28 cellular contexts compared by ENCODE assay signal in genomic region chr5:128553747-128554146, GRCh38.
"Had no signal": no experiment of that assay in that cellular context is flagged by ENCODE, and none has a peak within 500 bp of the region (broad histone marks: within the 10 kb centered on the region; RNA-seq: fewer than 3 reads in every experiment).

No MANE protein-coding gene starts in this region.

- H3K27me3 ChIP-seq: suprapubic skin, testis, thyroid gland, tibial artery, tibial nerve, transverse colon, upper lobe of left lung, upper lobe of right lung, uterus, vagina had no signal

- H3K4me1 ChIP-seq: stomach, suprapubic skin, testis, thyroid gland, tibial artery, tibial nerve, transverse colon, upper lobe of left lung, upper lobe of right lung, uterus, vagina had no signal

- H3K36me3 ChIP-seq: stomach, suprapubic skin, thoracic aorta, thyroid gland, tibial artery, tibial nerve, transverse colon, upper lobe of left lung, upper lobe of right lung, uterus, vagina had no signal

- H3K36me3 Mint-ChIP-seq: stimulated activated effector memory CD8-positive, alpha-beta T cell treated with anti-CD3 and anti-CD28 coated beads, Interleukin-12 subunit alpha, Interleukin-12 subunit beta, amount 100 ng/mL, for 72 hours; stimulated activated memory B cell treated with anti-CD40 and anti-IgM and Interleukin-4, amounts not matched to agents 10 μg/mL and 1 μg/mL and 100 μg/mL, for 72 hours; stimulated activated naive B cell treated with anti-CD40 and anti-IgM and Interleukin-4, amounts not matched to agents 10 μg/mL and 1 μg/mL and 100 μg/mL, for 72 hours; type B pancreatic cell had no signal

- H3K4me3 ChIP-seq: stomach, suprapubic skin, testis, thoracic aorta, thyroid gland, tibial artery, tibial nerve, transverse colon, upper lobe of left lung, upper lobe of right lung, uterus, vagina had no signal

- DNase-seq: stimulated activated CD4-positive, alpha-beta T cell treated with anti-CD3 and anti-CD28 coated beads, Interleukin-2, amount 100 ng/mL, for 48 hours; stimulated activated CD4-positive, alpha-beta T cell treated with anti-CD3 and anti-CD28 coated beads, Interleukin-4, amount 100 ng/mL, for 1 hour; stimulated activated CD4-positive, alpha-beta T cell treated with anti-CD3 and anti-CD28 coated beads, Interleukin-4, amount 100 ng/mL, for 24 hours; stimulated activated CD4-positive, alpha-beta T cell treated with anti-CD3 and anti-CD28 coated beads, Interleukin-4, amount 100 ng/mL, for 4 hours; stimulated activated CD8-positive, alpha-beta memory T cell treated with anti-CD3 and anti-CD28 coated beads, Interleukin-4, amount 100 ng/mL, for 48 hours; stimulated activated naive B cell treated with anti-CD40 and anti-IgM and Interleukin-4, amounts not matched to agents 10 μg/mL and 1 μg/mL and 100 μg/mL, for 72 hours; stimulated activated naive CD4-positive, alpha-beta T cell; stimulated activated naive CD4-positive, alpha-beta T cell treated with Interleukin-2 at 50 U/mL for 16 hours; stimulated activated naive CD8-positive, alpha-beta T cell treated with anti-CD3 and anti-CD28 coated beads, Interleukin-15, amount 100 ng/mL, for 72 hours; stimulated activated naive CD8-positive, alpha-beta T cell treated with anti-CD3 and anti-CD28 coated beads, Interleukin-15, Interleukin-2, amounts not matched to agents 100 U/mL and 50 U/mL, for 24 hours; stomach; substantia nigra; testis; thyroid gland; tibial artery; transverse colon; trophoblast cell; upper lobe of left lung; upper lobe of right lung; uterus had no signal

- H3K4me3 Mint-ChIP-seq: stimulated activated effector memory CD8-positive, alpha-beta T cell treated with anti-CD3 and anti-CD28 coated beads, Interleukin-12 subunit alpha, Interleukin-12 subunit beta, amount 100 ng/mL, for 72 hours; stimulated activated memory B cell treated with anti-CD40 and anti-IgM and Interleukin-4, amounts not matched to agents 10 μg/mL and 1 μg/mL and 100 μg/mL, for 72 hours; stimulated activated naive B cell treated with anti-CD40 and anti-IgM and Interleukin-4, amounts not matched to agents 10 μg/mL and 1 μg/mL and 100 μg/mL, for 72 hours; stimulated activated naive CD8-positive, alpha-beta T cell treated with anti-CD3 and anti-CD28 coated beads, Interleukin-15, amount 100 ng/mL, for 72 hours; stimulated activated naive CD8-positive, alpha-beta T cell treated with anti-CD3 and anti-CD28 coated beads, Interleukin-15, Interleukin-2, amounts not matched to agents 100 ng/mL and 50 ng/mL, for 24 hours; type B pancreatic cell had no signal

- H3K27ac Mint-ChIP-seq: stimulated activated effector memory CD8-positive, alpha-beta T cell treated with anti-CD3 and anti-CD28 coated beads, Interleukin-12 subunit alpha, Interleukin-12 subunit beta, amount 100 ng/mL, for 72 hours; stimulated activated memory B cell treated with anti-CD40 and anti-IgM and Interleukin-4, amounts not matched to agents 10 μg/mL and 1 μg/mL and 100 μg/mL, for 72 hours; stimulated activated naive B cell treated with anti-CD40 and anti-IgM and Interleukin-4, amounts not matched to agents 10 μg/mL and 1 μg/mL and 100 μg/mL, for 72 hours; stimulated activated naive CD8-positive, alpha-beta T cell treated with anti-CD3 and anti-CD28 coated beads, Interleukin-15, amount 100 ng/mL, for 72 hours; stimulated activated naive CD8-positive, alpha-beta T cell treated with anti-CD3 and anti-CD28 coated beads, Interleukin-15, Interleukin-2, amounts not matched to agents 100 ng/mL and 50 ng/mL, for 24 hours; type B pancreatic cell had no signal

- H3K9me3 ChIP-seq: testis, thyroid gland, uterus had no signal

- H3K4me1 Mint-ChIP-seq: stimulated activated effector memory CD8-positive, alpha-beta T cell treated with anti-CD3 and anti-CD28 coated beads, Interleukin-12 subunit alpha, Interleukin-12 subunit beta, amount 100 ng/mL, for 72 hours; stimulated activated memory B cell treated with anti-CD40 and anti-IgM and Interleukin-4, amounts not matched to agents 10 μg/mL and 1 μg/mL and 100 μg/mL, for 72 hours; stimulated activated naive B cell treated with anti-CD40 and anti-IgM and Interleukin-4, amounts not matched to agents 10 μg/mL and 1 μg/mL and 100 μg/mL, for 72 hours; stimulated activated naive CD8-positive, alpha-beta T cell treated with anti-CD3 and anti-CD28 coated beads, Interleukin-15, amount 100 ng/mL, for 72 hours had no signal

- ATAC-seq: stimulated activated effector memory CD8-positive, alpha-beta T cell treated with anti-CD3 and anti-CD28 coated beads, Interleukin-12 subunit alpha, Interleukin-12 subunit beta, amount 100 ng/mL, for 72 hours; stimulated activated memory B cell treated with anti-CD40 and anti-IgM and Interleukin-4, amounts not matched to agents 10 μg/mL and 1 μg/mL and 100 μg/mL, for 72 hours; stimulated activated naive B cell treated with anti-CD40 and anti-IgM and Interleukin-4, amounts not matched to agents 10 μg/mL and 1 μg/mL and 100 μg/mL, for 72 hours; stimulated activated naive CD8-positive, alpha-beta T cell treated with anti-CD3 and anti-CD28 coated beads, Interleukin-15, amount 100 ng/mL, for 72 hours; stimulated activated naive CD8-positive, alpha-beta T cell treated with anti-CD3 and anti-CD28 coated beads, Interleukin-15, Interleukin-2, amounts not matched to agents 100 U/mL and 50 U/mL, for 24 hours; upper lobe of right lung had no signal

- H3K27me3 Mint-ChIP-seq: stimulated activated memory B cell treated with anti-CD40 and anti-IgM and Interleukin-4, amounts not matched to agents 10 μg/mL and 1 μg/mL and 100 μg/mL, for 72 hours; stimulated activated naive B cell treated with anti-CD40 and anti-IgM and Interleukin-4, amounts not matched to agents 10 μg/mL and 1 μg/mL and 100 μg/mL, for 72 hours; stimulated activated naive CD8-positive, alpha-beta T cell treated with anti-CD3 and anti-CD28 coated beads, Interleukin-15, amount 100 ng/mL, for 72 hours; stimulated activated naive CD8-positive, alpha-beta T cell treated with anti-CD3 and anti-CD28 coated beads, Interleukin-15, Interleukin-2, amounts not matched to agents 100 ng/mL and 50 ng/mL, for 24 hours; type B pancreatic cell had no signal

- H3K27ac ChIP-seq: stomach, suprapubic skin, testis, thoracic aorta, thyroid gland, tibial artery, tibial nerve, transverse colon, upper lobe of left lung, upper lobe of right lung, uterus, vagina had no signal
